Comparison of ENCODE assay signal across 8 cellular contexts in genomic region chr21:6498716-6499115, GRCh38.
DNase-seq lines count a peak whose midpoint lies in the region; ATAC-seq and TF ChIP-seq lines count a peak whose summit lies in the region.
"Not testable (repeated sequence)": the region's sequence is repeated elsewhere in the genome, so short reads cannot be mapped to it uniquely, and the experiment has no call there.

No MANE protein-coding gene starts in this region.

- not testable (repeated sequence) for H4K20me1 ChIP-seq in fibroblast of lung (ENCODE audit: control insufficient read depth, extremely low read depth, insufficient read depth, low read length)

- CTCF ChIA-PET in CD8-positive, alpha-beta T cell (lab: Charles Lee), result not testable (repeated sequence)

- ATAC-seq in CD8-positive, alpha-beta T cell, result peak; percentile 21
- peak; percentile 25 for ATAC-seq in GM21526 (IDR thresholded peaks at IDR 0.05; ENCODE audit: low FRiP score, unreplicated experiment)
- ATAC-seq in HG03066 (IDR thresholded peaks at IDR 0.05; ENCODE audit: low read depth, unreplicated experiment), result peak; percentile 21

- H3K4me1 ChIP-seq in CD8-positive, alpha-beta T cell (ENCODE audit: insufficient read depth, low read length); fibroblast of lung (ENCODE audit: control insufficient read depth, extremely low read depth, insufficient read depth, low read length): not testable (repeated sequence)

- POLR2A ChIA-PET in CD8-positive, alpha-beta T cell (lab: Charles Lee), result not testable (repeated sequence)

- not testable (repeated sequence) for TF ChIP-seq CTCF in CD8-positive, alpha-beta T cell (IDR thresholded peaks at IDR 0.05); fibroblast of lung (conservative IDR thresholded peaks at IDR 0.05 in 1 of 2, IDR thresholded peaks at IDR 0.05 in 1 of 2; ENCODE audit: low read depth in 1 of 2, low read length in 2 of 2)

- H3K27me3 ChIP-seq in CD8-positive, alpha-beta T cell (ENCODE audit: insufficient read depth, low read length); fibroblast of lung (ENCODE audit: control insufficient read depth, insufficient read depth, low read length): not testable (repeated sequence)

- not testable (repeated sequence) for H2AFZ ChIP-seq in fibroblast of lung (ENCODE audit: low read length)

- H3K4me1 Mint-ChIP-seq in CD8-positive, alpha-beta T cell (ENCODE audit: low read depth), result not testable (repeated sequence)

- not testable (repeated sequence) for H3K4me2 ChIP-seq in fibroblast of lung (ENCODE audit: extremely low read depth, insufficient read depth, low read length)

- not testable (repeated sequence) for H3K9me3 ChIP-seq in CD8-positive, alpha-beta T cell (ENCODE audit: low read length); fibroblast of lung (ENCODE audit: control insufficient read depth, insufficient read depth, low read depth, low read length)

- H3K27me3 Mint-ChIP-seq in CD8-positive, alpha-beta T cell (ENCODE audit: low read depth), result not testable (repeated sequence)

- not testable (repeated sequence) for H3K9me3 Mint-ChIP-seq in CD8-positive, alpha-beta T cell

- not testable (repeated sequence) for H3K79me2 ChIP-seq in fibroblast of lung (ENCODE audit: control insufficient read depth, insufficient read depth, low read length)

- H3K36me3 Mint-ChIP-seq in CD8-positive, alpha-beta T cell, result not testable (repeated sequence)

- not testable (repeated sequence) for H3K36me3 ChIP-seq in CD8-positive, alpha-beta T cell (ENCODE audit: insufficient read depth, low read length); fibroblast of lung (ENCODE audit: control insufficient read depth, insufficient read depth, low read length)

- H3K4me3 ChIP-seq in CD8-positive, alpha-beta T cell (ENCODE audit: low read depth, low read length), result not testable (repeated sequence)
- H3K4me3 ChIP-seq in fibroblast of lung (replicated peaks in 1 of 4; ENCODE audit: control extremely low read depth in 1 of 4, insufficient read depth in 1 of 4, low read depth in 3 of 4, low read length in 4 of 4), result peak overlapping the region in 3 of 4 experiments; percentile 17 to 49 (median 29)

- peak overlapping the region; percentile 49 for H3K4me3 Mint-ChIP-seq in CD8-positive, alpha-beta T cell

- DNase-seq in CD8-positive, alpha-beta T cell, result peak in 3 of 7 experiments; percentile 15 to 56 (median 19)
- DNase-seq in SK-N-DZ (ENCODE audit: low spot score) (peak; percentile 0), fibroblast of lung (ENCODE audit: low read depth in 2 of 2) (peak in 1 of 2 donors; percentile 0), lung microvascular endothelial cell (ENCODE audit: low read depth in 2 of 2) (peak; percentile 8 to 26)
- DNase-seq in activated T-helper 9 cell treated with anti-CD3 and anti-CD28 coated beads, Interleukin-2, amount 50 U/mL, for 16 hours (ENCODE audit: low read depth), result peak; percentile 20
- DNase-seq in stimulated activated CD8-positive, alpha-beta memory T cell treated with anti-CD3 and anti-CD28 coated beads, Interleukin-12 subunit alpha, Interleukin-12 subunit beta, amount 100 ng/mL, for 4 hours (ENCODE audit: low read depth), result peak; percentile 15

- not testable (repeated sequence) for H3K27ac Mint-ChIP-seq in CD8-positive, alpha-beta T cell

- intact Hi-C loops in CD8-positive, alpha-beta T cell (cut with DNase I, micrococcal nuclease), result not testable (repeated sequence)

- peak overlapping the region; percentile 50 for H3K9ac ChIP-seq in fibroblast of lung (ENCODE audit: insufficient read depth, low read length)

- peak overlapping the region; percentile 42 for H3K27ac ChIP-seq in CD8-positive, alpha-beta T cell (ENCODE audit: low read depth, low read length)
- not testable (repeated sequence) for H3K27ac ChIP-seq in fibroblast of lung (ENCODE audit: insufficient read depth, low read length)
